In genomic region chr14:44961730-44962572, GRCh38 we compare ENCODE assay signal across 1 cellular context.
A peak's percentile ranks its signal among the peaks of the same experiment; 100 is the strongest.
TF ChIP-seq lines count a peak whose summit lies in the region.

Gene KLHL28, minus strand, starts transcription at chr14:44961947. Its CDS starts 16,019 bp downstream, at chr14:44945928.
A gene with protein sequence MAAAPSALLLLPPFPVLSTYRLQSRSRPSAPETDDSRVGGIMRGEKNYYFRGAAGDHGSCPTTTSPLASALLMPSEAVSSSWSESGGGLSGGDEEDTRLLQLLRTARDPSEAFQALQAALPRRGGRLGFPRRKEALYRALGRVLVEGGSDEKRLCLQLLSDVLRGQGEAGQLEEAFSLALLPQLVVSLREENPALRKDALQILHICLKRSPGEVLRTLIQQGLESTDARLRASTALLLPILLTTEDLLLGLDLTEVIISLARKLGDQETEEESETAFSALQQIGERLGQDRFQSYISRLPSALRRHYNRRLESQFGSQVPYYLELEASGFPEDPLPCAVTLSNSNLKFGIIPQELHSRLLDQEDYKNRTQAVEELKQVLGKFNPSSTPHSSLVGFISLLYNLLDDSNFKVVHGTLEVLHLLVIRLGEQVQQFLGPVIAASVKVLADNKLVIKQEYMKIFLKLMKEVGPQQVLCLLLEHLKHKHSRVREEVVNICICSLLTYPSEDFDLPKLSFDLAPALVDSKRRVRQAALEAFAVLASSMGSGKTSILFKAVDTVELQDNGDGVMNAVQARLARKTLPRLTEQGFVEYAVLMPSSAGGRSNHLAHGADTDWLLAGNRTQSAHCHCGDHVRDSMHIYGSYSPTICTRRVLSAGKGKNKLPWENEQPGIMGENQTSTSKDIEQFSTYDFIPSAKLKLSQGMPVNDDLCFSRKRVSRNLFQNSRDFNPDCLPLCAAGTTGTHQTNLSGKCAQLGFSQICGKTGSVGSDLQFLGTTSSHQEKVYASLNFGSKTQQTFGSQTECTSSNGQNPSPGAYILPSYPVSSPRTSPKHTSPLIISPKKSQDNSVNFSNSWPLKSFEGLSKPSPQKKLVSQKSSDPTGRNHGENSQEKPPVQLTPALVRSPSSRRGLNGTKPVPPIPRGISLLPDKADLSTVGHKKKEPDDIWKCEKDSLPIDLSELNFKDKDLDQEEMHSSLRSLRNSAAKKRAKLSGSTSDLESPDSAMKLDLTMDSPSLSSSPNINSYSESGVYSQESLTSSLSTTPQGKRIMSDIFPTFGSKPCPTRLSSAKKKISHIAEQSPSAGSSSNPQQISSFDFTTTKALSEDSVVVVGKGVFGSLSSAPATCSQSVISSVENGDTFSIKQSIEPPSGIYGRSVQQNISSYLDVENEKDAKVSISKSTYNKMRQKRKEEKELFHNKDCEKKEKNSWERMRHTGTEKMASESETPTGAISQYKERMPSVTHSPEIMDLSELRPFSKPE (N-terminal part only) (plus strand): TSS chr14:44962190. CDS start chr14:44962422, 232 bp downstream.

TF ChIP-seq in HepG2, 621 proteins besides CTCF, POLR2A, EP300 and RAD21 (continued from another document and continues in another):
- TF ChIP-seq, protein P1, sequence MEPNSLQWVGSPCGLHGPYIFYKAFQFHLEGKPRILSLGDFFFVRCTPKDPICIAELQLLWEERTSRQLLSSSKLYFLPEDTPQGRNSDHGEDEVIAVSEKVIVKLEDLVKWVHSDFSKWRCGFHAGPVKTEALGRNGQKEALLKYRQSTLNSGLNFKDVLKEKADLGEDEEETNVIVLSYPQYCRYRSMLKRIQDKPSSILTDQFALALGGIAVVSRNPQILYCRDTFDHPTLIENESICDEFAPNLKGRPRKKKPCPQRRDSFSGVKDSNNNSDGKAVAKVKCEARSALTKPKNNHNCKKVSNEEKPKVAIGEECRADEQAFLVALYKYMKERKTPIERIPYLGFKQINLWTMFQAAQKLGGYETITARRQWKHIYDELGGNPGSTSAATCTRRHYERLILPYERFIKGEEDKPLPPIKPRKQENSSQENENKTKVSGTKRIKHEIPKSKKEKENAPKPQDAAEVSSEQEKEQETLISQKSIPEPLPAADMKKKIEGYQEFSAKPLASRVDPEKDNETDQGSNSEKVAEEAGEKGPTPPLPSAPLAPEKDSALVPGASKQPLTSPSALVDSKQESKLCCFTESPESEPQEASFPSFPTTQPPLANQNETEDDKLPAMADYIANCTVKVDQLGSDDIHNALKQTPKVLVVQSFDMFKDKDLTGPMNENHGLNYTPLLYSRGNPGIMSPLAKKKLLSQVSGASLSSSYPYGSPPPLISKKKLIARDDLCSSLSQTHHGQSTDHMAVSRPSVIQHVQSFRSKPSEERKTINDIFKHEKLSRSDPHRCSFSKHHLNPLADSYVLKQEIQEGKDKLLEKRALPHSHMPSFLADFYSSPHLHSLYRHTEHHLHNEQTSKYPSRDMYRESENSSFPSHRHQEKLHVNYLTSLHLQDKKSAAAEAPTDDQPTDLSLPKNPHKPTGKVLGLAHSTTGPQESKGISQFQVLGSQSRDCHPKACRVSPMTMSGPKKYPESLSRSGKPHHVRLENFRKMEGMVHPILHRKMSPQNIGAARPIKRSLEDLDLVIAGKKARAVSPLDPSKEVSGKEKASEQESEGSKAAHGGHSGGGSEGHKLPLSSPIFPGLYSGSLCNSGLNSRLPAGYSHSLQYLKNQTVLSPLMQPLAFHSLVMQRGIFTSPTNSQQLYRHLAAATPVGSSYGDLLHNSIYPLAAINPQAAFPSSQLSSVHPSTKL (CRISPR knock-in tag; IDR thresholded peaks at IDR 0.05) = peak; percentile 49
- TF ChIP-seq SP1 (IDR thresholded peaks at IDR 0.05) (no peak), SP1 (CRISPR knock-in tag; IDR thresholded peaks at IDR 0.05) (no peak), NRL (CRISPR knock-in tag; IDR thresholded peaks at IDR 0.05; ENCODE audit: borderline replicate concordance) (peak; percentile 71; the same call in 1 of the 2 replicates), ZNF563 (CRISPR knock-in tag; IDR thresholded peaks at IDR 0.05) (0 out of 2 replicates have a peak, but pooled peaks have one; percentile 14), ZNF775 (CRISPR knock-in tag; IDR thresholded peaks at IDR 0.05; ENCODE audit: borderline replicate concordance) (no peak), ZNF3 (CRISPR knock-in tag; IDR thresholded peaks at IDR 0.05) (no peak), ZNF746 (CRISPR knock-in tag; IDR thresholded peaks at IDR 0.05) (peak; percentile 72; the same call in 1 of the 2 replicates), ZBTB26 (CRISPR knock-in tag; IDR thresholded peaks at IDR 0.05; ENCODE audit: borderline replicate concordance) (no peak), IRF2 (CRISPR knock-in tag; IDR thresholded peaks at IDR 0.05) (peak; percentile 87), KAT8 (CRISPR knock-in tag; IDR thresholded peaks at IDR 0.05) (peak; percentile 96), ZNF605 (CRISPR knock-in tag; IDR thresholded peaks at IDR 0.05) (peak; percentile 73; the same call in 1 of the 2 replicates), ZBTB7A (CRISPR knock-in tag; IDR thresholded peaks at IDR 0.05) (no peak), ZFX (CRISPR knock-in tag; IDR thresholded peaks at IDR 0.05; ENCODE audit: low read depth) (peak; percentile 92), ZMYM4 (CRISPR knock-in tag; IDR thresholded peaks at IDR 0.05) (peak; percentile 89), ZFP37 (CRISPR knock-in tag; IDR thresholded peaks at IDR 0.05; ENCODE audit: borderline replicate concordance) (peak; percentile 58; the same call in 1 of the 2 replicates), MIXL1 (CRISPR knock-in tag; IDR thresholded peaks at IDR 0.05) (peak; percentile 87), TP53 (CRISPR knock-in tag; conservative IDR thresholded peaks at IDR 0.05) (no peak), ELF4 (CRISPR knock-in tag; IDR thresholded peaks at IDR 0.05; ENCODE audit: borderline replicate concordance) (peak; percentile 88), ZNF772 (CRISPR knock-in tag; IDR thresholded peaks at IDR 0.05) (no peak)
- TF ChIP-seq, protein P2, sequence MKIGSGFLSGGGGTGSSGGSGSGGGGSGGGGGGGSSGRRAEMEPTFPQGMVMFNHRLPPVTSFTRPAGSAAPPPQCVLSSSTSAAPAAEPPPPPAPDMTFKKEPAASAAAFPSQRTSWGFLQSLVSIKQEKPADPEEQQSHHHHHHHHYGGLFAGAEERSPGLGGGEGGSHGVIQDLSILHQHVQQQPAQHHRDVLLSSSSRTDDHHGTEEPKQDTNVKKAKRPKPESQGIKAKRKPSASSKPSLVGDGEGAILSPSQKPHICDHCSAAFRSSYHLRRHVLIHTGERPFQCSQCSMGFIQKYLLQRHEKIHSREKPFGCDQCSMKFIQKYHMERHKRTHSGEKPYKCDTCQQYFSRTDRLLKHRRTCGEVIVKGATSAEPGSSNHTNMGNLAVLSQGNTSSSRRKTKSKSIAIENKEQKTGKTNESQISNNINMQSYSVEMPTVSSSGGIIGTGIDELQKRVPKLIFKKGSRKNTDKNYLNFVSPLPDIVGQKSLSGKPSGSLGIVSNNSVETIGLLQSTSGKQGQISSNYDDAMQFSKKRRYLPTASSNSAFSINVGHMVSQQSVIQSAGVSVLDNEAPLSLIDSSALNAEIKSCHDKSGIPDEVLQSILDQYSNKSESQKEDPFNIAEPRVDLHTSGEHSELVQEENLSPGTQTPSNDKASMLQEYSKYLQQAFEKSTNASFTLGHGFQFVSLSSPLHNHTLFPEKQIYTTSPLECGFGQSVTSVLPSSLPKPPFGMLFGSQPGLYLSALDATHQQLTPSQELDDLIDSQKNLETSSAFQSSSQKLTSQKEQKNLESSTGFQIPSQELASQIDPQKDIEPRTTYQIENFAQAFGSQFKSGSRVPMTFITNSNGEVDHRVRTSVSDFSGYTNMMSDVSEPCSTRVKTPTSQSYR (CRISPR knock-in tag; IDR thresholded peaks at IDR 0.05; ENCODE audit: borderline replicate concordance) = peak; percentile 87
- TF ChIP-seq, protein P3, sequence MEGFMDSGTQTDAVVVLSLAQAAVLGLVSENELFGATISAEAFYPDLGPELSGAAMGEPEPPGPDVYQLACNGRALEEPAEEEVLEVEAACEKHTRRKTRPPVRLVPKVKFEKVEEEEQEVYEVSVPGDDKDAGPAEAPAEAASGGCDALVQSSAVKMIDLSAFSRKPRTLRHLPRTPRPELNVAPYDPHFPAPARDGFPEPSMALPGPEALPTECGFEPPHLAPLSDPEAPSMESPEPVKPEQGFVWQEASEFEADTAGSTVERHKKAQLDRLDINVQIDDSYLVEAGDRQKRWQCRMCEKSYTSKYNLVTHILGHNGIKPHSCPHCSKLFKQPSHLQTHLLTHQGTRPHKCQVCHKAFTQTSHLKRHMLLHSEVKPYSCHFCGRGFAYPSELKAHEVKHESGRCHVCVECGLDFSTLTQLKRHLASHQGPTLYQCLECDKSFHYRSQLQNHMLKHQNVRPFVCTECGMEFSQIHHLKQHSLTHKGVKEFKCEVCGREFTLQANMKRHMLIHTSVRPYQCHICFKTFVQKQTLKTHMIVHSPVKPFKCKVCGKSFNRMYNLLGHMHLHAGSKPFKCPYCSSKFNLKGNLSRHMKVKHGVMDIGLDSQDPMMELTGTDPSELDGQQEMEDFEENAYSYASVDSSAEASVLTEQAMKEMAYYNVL (CRISPR knock-in tag; IDR thresholded peaks at IDR 0.05; ENCODE audit: borderline replicate concordance) = peak; percentile 31; the same call in 1 of the 2 replicates
- TF ChIP-seq, protein P4, sequence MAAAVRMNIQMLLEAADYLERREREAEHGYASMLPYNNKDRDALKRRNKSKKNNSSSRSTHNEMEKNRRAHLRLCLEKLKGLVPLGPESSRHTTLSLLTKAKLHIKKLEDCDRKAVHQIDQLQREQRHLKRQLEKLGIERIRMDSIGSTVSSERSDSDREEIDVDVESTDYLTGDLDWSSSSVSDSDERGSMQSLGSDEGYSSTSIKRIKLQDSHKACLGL (CRISPR knock-in tag; IDR thresholded peaks at IDR 0.05) = peak; percentile 75; the same call in 1 of the 2 replicates
- TF ChIP-seq, protein P5, sequence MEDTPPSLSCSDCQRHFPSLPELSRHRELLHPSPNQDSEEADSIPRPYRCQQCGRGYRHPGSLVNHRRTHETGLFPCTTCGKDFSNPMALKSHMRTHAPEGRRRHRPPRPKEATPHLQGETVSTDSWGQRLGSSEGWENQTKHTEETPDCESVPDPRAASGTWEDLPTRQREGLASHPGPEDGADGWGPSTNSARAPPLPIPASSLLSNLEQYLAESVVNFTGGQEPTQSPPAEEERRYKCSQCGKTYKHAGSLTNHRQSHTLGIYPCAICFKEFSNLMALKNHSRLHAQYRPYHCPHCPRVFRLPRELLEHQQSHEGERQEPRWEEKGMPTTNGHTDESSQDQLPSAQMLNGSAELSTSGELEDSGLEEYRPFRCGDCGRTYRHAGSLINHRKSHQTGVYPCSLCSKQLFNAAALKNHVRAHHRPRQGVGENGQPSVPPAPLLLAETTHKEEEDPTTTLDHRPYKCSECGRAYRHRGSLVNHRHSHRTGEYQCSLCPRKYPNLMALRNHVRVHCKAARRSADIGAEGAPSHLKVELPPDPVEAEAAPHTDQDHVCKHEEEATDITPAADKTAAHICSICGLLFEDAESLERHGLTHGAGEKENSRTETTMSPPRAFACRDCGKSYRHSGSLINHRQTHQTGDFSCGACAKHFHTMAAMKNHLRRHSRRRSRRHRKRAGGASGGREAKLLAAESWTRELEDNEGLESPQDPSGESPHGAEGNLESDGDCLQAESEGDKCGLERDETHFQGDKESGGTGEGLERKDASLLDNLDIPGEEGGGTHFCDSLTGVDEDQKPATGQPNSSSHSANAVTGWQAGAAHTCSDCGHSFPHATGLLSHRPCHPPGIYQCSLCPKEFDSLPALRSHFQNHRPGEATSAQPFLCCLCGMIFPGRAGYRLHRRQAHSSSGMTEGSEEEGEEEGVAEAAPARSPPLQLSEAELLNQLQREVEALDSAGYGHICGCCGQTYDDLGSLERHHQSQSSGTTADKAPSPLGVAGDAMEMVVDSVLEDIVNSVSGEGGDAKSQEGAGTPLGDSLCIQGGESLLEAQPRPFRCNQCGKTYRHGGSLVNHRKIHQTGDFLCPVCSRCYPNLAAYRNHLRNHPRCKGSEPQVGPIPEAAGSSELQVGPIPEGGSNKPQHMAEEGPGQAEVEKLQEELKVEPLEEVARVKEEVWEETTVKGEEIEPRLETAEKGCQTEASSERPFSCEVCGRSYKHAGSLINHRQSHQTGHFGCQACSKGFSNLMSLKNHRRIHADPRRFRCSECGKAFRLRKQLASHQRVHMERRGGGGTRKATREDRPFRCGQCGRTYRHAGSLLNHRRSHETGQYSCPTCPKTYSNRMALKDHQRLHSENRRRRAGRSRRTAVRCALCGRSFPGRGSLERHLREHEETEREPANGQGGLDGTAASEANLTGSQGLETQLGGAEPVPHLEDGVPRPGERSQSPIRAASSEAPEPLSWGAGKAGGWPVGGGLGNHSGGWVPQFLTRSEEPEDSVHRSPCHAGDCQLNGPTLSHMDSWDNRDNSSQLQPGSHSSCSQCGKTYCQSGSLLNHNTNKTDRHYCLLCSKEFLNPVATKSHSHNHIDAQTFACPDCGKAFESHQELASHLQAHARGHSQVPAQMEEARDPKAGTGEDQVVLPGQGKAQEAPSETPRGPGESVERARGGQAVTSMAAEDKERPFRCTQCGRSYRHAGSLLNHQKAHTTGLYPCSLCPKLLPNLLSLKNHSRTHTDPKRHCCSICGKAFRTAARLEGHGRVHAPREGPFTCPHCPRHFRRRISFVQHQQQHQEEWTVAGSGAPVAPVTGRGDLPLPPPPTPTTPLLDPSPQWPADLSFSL (CRISPR knock-in tag; IDR thresholded peaks at IDR 0.05) = no peak
- TF ChIP-seq, protein P6, sequence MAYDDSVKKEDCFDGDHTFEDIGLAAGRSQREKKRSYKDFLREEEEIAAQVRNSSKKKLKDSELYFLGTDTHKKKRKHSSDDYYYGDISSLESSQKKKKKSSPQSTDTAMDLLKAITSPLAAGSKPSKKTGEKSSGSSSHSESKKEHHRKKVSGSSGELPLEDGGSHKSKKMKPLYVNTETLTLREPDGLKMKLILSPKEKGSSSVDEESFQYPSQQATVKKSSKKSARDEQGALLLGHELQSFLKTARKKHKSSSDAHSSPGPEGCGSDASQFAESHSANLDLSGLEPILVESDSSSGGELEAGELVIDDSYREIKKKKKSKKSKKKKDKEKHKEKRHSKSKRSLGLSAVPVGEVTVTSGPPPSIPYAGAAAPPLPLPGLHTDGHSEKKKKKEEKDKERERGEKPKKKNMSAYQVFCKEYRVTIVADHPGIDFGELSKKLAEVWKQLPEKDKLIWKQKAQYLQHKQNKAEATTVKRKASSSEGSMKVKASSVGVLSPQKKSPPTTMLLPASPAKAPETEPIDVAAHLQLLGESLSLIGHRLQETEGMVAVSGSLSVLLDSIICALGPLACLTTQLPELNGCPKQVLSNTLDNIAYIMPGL (CRISPR knock-in tag; IDR thresholded peaks at IDR 0.05; ENCODE audit: borderline replicate concordance in 1 of 2, low read depth in 1 of 2) = peak; percentile 44 to 75
